ENCODE assay signal across 9 cellular contexts in genomic region chr18:13051950-13052349, GRCh38.
DNase-seq lines count a peak whose midpoint lies in the region; ATAC-seq, FAIRE-seq and TF ChIP-seq lines count a peak whose summit lies in the region.
"Had no signal": no experiment of that assay in that cellular context is flagged by ENCODE, and none has a peak within 500 bp of the region (broad histone marks: within the 10 kb centered on the region; RNA-seq: fewer than 3 reads in every experiment).

No MANE protein-coding gene starts in this region.

- no peak for FAIRE-seq in D721Med (lab: Jason Lieb, UNC)
- FAIRE-seq: islet of Langerhans had no signal

- no peak for TF ChIP-seq CTCF in D721Med (IDR thresholded peaks at IDR 0.05; ENCODE audit: insufficient read depth, missing control alignments)

- peak; percentile 59 for DNase-seq in SIG-M5 treated with dmso at 0.1 percent for 504 hours (lab: John Stamatoyannopoulos, UW; ENCODE audit: unreplicated experiment)
- peak; percentile 24 to 59 for DNase-seq in lung microvascular endothelial cell (ENCODE audit: low read depth in 2 of 2)
- no peak for DNase-seq in D721Med (ENCODE audit: insufficient read length, low spot score)
- DNase-seq in anterior cingulate cortex (lab: John Stamatoyannopoulos, UW): no peak
- no peak for DNase-seq in SHP77 (lab: John Stamatoyannopoulos, UW)
- DNase-seq: activated T-cell treated with anti-CD3 and anti-CD28 coated beads, Interleukin-2, amount 50 U/mL, for 1 hour had no signal

- peak; percentile 65 for ATAC-seq in GM18502 (IDR thresholded peaks at IDR 0.05; ENCODE audit: poor library complexity, unreplicated experiment)
- ATAC-seq in HG02610 (IDR thresholded peaks at IDR 0.05; ENCODE audit: unreplicated experiment): peak; percentile 46

Comparison
In these comparisons a context has a peak if more than half of its experiments do, and no peak if none do; other contexts are left out.
1. DNase-seq: peak in SIG-M5 treated with dmso at 0.1 percent for 504 hours (single experiment) and lung microvascular endothelial cell (2 of 2); none in D721Med (single experiment), anterior cingulate cortex (0 of 58) and SHP77 (0 of 2).